In genomic region chr9:74953235-74953741, GRCh38 we compare ENCODE assay signal across 8 cellular contexts. TPM values are rescaled to one million over a fixed set of nuclear protein-coding genes. Genes with fewer than 3 reads are reported as not detected.
A peak's percentile ranks its signal among the peaks of the same experiment; 100 is the strongest.
DNase-seq lines count a peak whose midpoint lies in the region; ATAC-seq, FAIRE-seq and TF ChIP-seq lines count a peak whose summit lies in the region.

No MANE protein-coding gene starts in this region.

- H3K27me3 Mint-ChIP-seq in effector memory CD8-positive, alpha-beta T cell, result no peaks in the 10 kb centered on the region
- H3K27me3 Mint-ChIP-seq in nephron (ENCODE audit: low read depth), result peaks cover 5% of the 10 kb centered on the region

- POLR2A ChIA-PET in AG04449 (lab: Yijun Ruan, JAX), result interaction anchor here (0.9 kb wide), 1 partner anchor 135 kb away, joined by 4 read pairs; the partner anchor contains the start of genes NMRK1 and OSTF1

- H3K4me3 ChIP-seq in AG04449 (ENCODE audit: low read depth, low read length), result peak overlapping the region; percentile 97

- H3K27ac Mint-ChIP-seq in effector memory CD8-positive, alpha-beta T cell, result peak overlapping the region; percentile 91 to 96
- peak overlapping the region; percentile 90 to 94 (median 91) for H3K27ac Mint-ChIP-seq in nephron

- DNase-seq in AG04449 (ENCODE audit: low read depth, low spot score), result no peak
- no peak for DNase-seq in GM19239 (ENCODE audit: insufficient read length, low spot score)
- DNase-seq in NCI-H69 (lab: John Stamatoyannopoulos, UW), result peak; percentile 37
- DNase-seq in effector memory CD8-positive, alpha-beta T cell, result no peak
- DNase-seq in SK-N-DZ (ENCODE audit: low spot score), result no peak
- no peak for DNase-seq in RKO (ENCODE audit: low spot score)

- no peak for ATAC-seq in effector memory CD8-positive, alpha-beta T cell (replicated peaks)
- ATAC-seq in GM21737 (IDR thresholded peaks at IDR 0.05; ENCODE audit: unreplicated experiment), result no peak

- TF ChIP-seq CTCF in AG04449 (IDR thresholded peaks at IDR 0.05; ENCODE audit: insufficient read depth, low read length, missing control alignments) (no peak), nephron (IDR thresholded peaks at IDR 0.05; ENCODE audit: unreplicated experiment in 3 of 3) (no peak)

- CTCF ChIA-PET in AG04449 (lab: Yijun Ruan, JAX), result interaction anchor here (1.0 to 5.1 kb wide), 21 partner anchors 7 to 178 kb away, joined by 3 to 55 read pairs (median 8); partner anchors contain the start of genes NMRK1, OSTF1 and TRPM6

- H3K4me3 Mint-ChIP-seq in effector memory CD8-positive, alpha-beta T cell, result peak overlapping the region; percentile 97
- H3K4me3 Mint-ChIP-seq in nephron, result peak overlapping the region; percentile 86 to 93 (median 90)

- no peaks in the 10 kb centered on the region for H3K9me3 Mint-ChIP-seq in effector memory CD8-positive, alpha-beta T cell
- no peaks in the 10 kb centered on the region for H3K9me3 Mint-ChIP-seq in nephron

- H3K36me3 Mint-ChIP-seq in effector memory CD8-positive, alpha-beta T cell (ENCODE audit: insufficient read depth), result peaks cover 17% of the 10 kb centered on the region
- no peaks in the 10 kb centered on the region for H3K36me3 Mint-ChIP-seq in nephron (ENCODE audit: low read depth)

- FAIRE-seq in GM19239 (lab: Jason Lieb, UNC), result peak; percentile 45

- H3K4me1 Mint-ChIP-seq in effector memory CD8-positive, alpha-beta T cell (ENCODE audit: low read depth in 2 of 2), result peaks cover 14 to 17% of the 10 kb centered on the region in 2 donors
- H3K4me1 Mint-ChIP-seq in nephron, result peaks cover 20% of the 10 kb centered on the region

RNA-seq across cellular contexts. Expression of gene C9orf40, which starts 0.6 kb away (rescaled TPM):
- polyA plus RNA-seq in SK-N-DZ (2014; cell fraction: cytosol; rRNA removed), result 13.8 and 15.1 TPM in 2 replicates
- 13.3 and 13.7 TPM in 2 replicates for polyA plus RNA-seq in SK-N-DZ (2014; cell fraction: nucleus; rRNA removed)
